ENCODE assay signal across 18 cellular contexts in genomic region chr22:29083576-29084566, GRCh38. TPM values are rescaled to one million over a fixed set of nuclear protein-coding genes. Genes with fewer than 3 reads are reported as not detected.
DNase-seq lines count a peak whose midpoint lies in the region; ATAC-seq and TF ChIP-seq lines count a peak whose summit lies in the region.
"Had no signal": no experiment of that assay in that cellular context is flagged by ENCODE, and none has a peak within 500 bp of the region (broad histone marks: within the 10 kb centered on the region; RNA-seq: fewer than 3 reads in every experiment).

No MANE protein-coding gene starts in this region.

- H3K36me3 Mint-ChIP-seq in CD14-positive monocyte (no peaks in the 10 kb centered on the region), glutamatergic neuron (ENCODE audit: unreplicated experiment) (no peaks in the 10 kb centered on the region)
- H3K36me3 Mint-ChIP-seq in stimulated activated memory B cell treated with anti-CD40 and anti-IgM and Interleukin-4, amounts not matched to agents 10 μg/mL and 1 μg/mL and 100 μg/mL, for 72 hours, result no peaks in the 10 kb centered on the region

- H3K4me3 ChIP-seq in HFF-Myc (replicated peaks; ENCODE audit: low read depth, low read length), result no peak overlapping the region
- H3K4me3 ChIP-seq: transverse colon had no signal

- ATAC-seq in SK-N-SH treated with all-trans-retinoic acid at 6 μM for 48 hours, result no peak
- no peak for ATAC-seq in stimulated activated memory B cell treated with anti-CD40 and anti-IgM and Interleukin-4, amounts not matched to agents 10 μg/mL and 1 μg/mL and 100 μg/mL, for 72 hours
- ATAC-seq in HG02588 (IDR thresholded peaks at IDR 0.05; ENCODE audit: unreplicated experiment), result no peak
- ATAC-seq: activated naive CD8-positive, alpha-beta T cell treated with anti-CD3 and anti-CD28 coated beads, Interleukin-2, amount 50 U/mL, for 24 hours had no signal

- DNase-seq in CD14-positive monocyte (ENCODE audit: low spot score) (peak; percentile 56), HFF-Myc (ENCODE audit: extremely low read depth, low read depth) (peak; percentile 73), glutamatergic neuron (no peak), NCI-H774 (lab: John Stamatoyannopoulos, UW) (no peak)
- no peak for DNase-seq in activated T-cell treated with anti-CD3 and anti-CD28 coated beads, Interleukin-2, amount 50 U/mL, for 48 hours
- DNase-seq: activated naive CD8-positive, alpha-beta T cell treated with anti-CD3 and anti-CD28 coated beads, Interleukin-2, amount 50 U/mL, for 24 hours; DMS153; islet precursor cell; NCI-H1105; NCI-H510A; transverse colon; WERI-Rb-1 had no signal

- peaks cover 10% of the 10 kb centered on the region for H3K4me1 Mint-ChIP-seq in CD14-positive monocyte
- peaks cover 42% of the 10 kb centered on the region for H3K4me1 Mint-ChIP-seq in glutamatergic neuron (ENCODE audit: low read depth, unreplicated experiment)
- H3K4me1 Mint-ChIP-seq in stimulated activated memory B cell treated with anti-CD40 and anti-IgM and Interleukin-4, amounts not matched to agents 10 μg/mL and 1 μg/mL and 100 μg/mL, for 72 hours, result no peaks in the 10 kb centered on the region

- intact Hi-C loops in CD14-positive monocyte (cut with micrococcal nuclease), result loop anchor here (2.0 to 10.0 kb wide), 2 partner anchors 71 kb away; no protein-coding TSS in a partner anchor

- H3K27ac Mint-ChIP-seq in CD14-positive monocyte (peak overlapping the region; percentile 80 to 97 (median 90)), glutamatergic neuron (ENCODE audit: unreplicated experiment) (peak overlapping the region; percentile 84)
- H3K27ac Mint-ChIP-seq in stimulated activated memory B cell treated with anti-CD40 and anti-IgM and Interleukin-4, amounts not matched to agents 10 μg/mL and 1 μg/mL and 100 μg/mL, for 72 hours, result no peak overlapping the region
- H3K27ac Mint-ChIP-seq: activated naive CD8-positive, alpha-beta T cell treated with anti-CD3 and anti-CD28 coated beads, Interleukin-2, amount 50 U/mL, for 24 hours had no signal

- TF ChIP-seq CTCF in CD14-positive monocyte (IDR thresholded peaks at IDR 0.05) (no peak), HFF-Myc (IDR thresholded peaks at IDR 0.05; ENCODE audit: low read depth, low read length, missing control alignments) (no peak), glutamatergic neuron (IDR thresholded peaks at IDR 0.05; ENCODE audit: partially characterized antibody, unreplicated experiment) (no peak)

- peaks cover 0 to 6% (median 0%) of the 10 kb centered on the region in 7 donors for H3K9me3 Mint-ChIP-seq in CD14-positive monocyte
- H3K9me3 Mint-ChIP-seq in glutamatergic neuron (ENCODE audit: unreplicated experiment), result peaks cover 4% of the 10 kb centered on the region
- no peaks in the 10 kb centered on the region for H3K9me3 Mint-ChIP-seq in stimulated activated memory B cell treated with anti-CD40 and anti-IgM and Interleukin-4, amounts not matched to agents 10 μg/mL and 1 μg/mL and 100 μg/mL, for 72 hours
- H3K9me3 Mint-ChIP-seq: activated naive CD8-positive, alpha-beta T cell treated with anti-CD3 and anti-CD28 coated beads, Interleukin-2, amount 50 U/mL, for 24 hours had no signal

- peaks cover 0 to 8% (median 3%) of the 10 kb centered on the region in 3 donors for H3K27me3 Mint-ChIP-seq in CD14-positive monocyte (ENCODE audit: low read depth in 3 of 3)
- H3K27me3 Mint-ChIP-seq in glutamatergic neuron (ENCODE audit: unreplicated experiment), result peaks cover 4% of the 10 kb centered on the region
- H3K27me3 Mint-ChIP-seq in stimulated activated memory B cell treated with anti-CD40 and anti-IgM and Interleukin-4, amounts not matched to agents 10 μg/mL and 1 μg/mL and 100 μg/mL, for 72 hours, result peaks cover 28% of the 10 kb centered on the region

- H3K4me3 Mint-ChIP-seq in CD14-positive monocyte (peak overlapping the region in 1 of 2 donors; percentile 84), glutamatergic neuron (ENCODE audit: unreplicated experiment) (peak overlapping the region; percentile 38)
- no peak overlapping the region for H3K4me3 Mint-ChIP-seq in stimulated activated memory B cell treated with anti-CD40 and anti-IgM and Interleukin-4, amounts not matched to agents 10 μg/mL and 1 μg/mL and 100 μg/mL, for 72 hours
- H3K4me3 Mint-ChIP-seq: activated naive CD8-positive, alpha-beta T cell treated with anti-CD3 and anti-CD28 coated beads, Interleukin-2, amount 50 U/mL, for 24 hours had no signal

TF ChIP-seq in SK-N-SH treated with all-trans-retinoic acid at 6 μM for 48 hours, 23 proteins besides CTCF, POLR2A, EP300 and RAD21:
- TF ChIP-seq PATZ1 (CRISPR knock-in tag; IDR thresholded peaks at IDR 0.05; ENCODE audit: borderline replicate concordance), result no peak
- TF ChIP-seq ZFP3 (CRISPR knock-in tag; IDR thresholded peaks at IDR 0.05), result 0 out of 2 replicates have a peak, but pooled peaks have one; percentile 16

RNA-seq across cellular contexts. Expression of gene KREMEN1, which starts 11.0 kb away (rescaled TPM):
- 1 to 10 TPM in 1 of 2 donors, under 1 TPM in 1; 0.69 to 1.6 TPM for polyA plus RNA-seq in CD14-positive monocyte
- total RNA-seq in glutamatergic neuron (ENCODE audit: unreplicated experiment), result 20.5 TPM

RNA-seq across cellular contexts. Expression of gene C22orf31, which starts 22.2 kb away (rescaled TPM):
- polyA plus RNA-seq in CD14-positive monocyte, result not detected
- not detected for total RNA-seq in glutamatergic neuron (ENCODE audit: unreplicated experiment)
- total RNA-seq: chondrocyte, HT-29, pulmonary artery endothelial cell, transverse colon had no signal

Comparison
In these comparisons a context has a peak if more than half of its experiments do, and no peak if none do; other contexts are left out.
1. DNase-seq: peak in CD14-positive monocyte (single experiment) and HFF-Myc (single experiment); none in glutamatergic neuron (single experiment), NCI-H774 (single experiment) and activated T-cell treated with anti-CD3 and anti-CD28 coated beads, Interleukin-2, amount 50 U/mL, for 48 hours (0 of 2).